In the genomic region with DNA sequence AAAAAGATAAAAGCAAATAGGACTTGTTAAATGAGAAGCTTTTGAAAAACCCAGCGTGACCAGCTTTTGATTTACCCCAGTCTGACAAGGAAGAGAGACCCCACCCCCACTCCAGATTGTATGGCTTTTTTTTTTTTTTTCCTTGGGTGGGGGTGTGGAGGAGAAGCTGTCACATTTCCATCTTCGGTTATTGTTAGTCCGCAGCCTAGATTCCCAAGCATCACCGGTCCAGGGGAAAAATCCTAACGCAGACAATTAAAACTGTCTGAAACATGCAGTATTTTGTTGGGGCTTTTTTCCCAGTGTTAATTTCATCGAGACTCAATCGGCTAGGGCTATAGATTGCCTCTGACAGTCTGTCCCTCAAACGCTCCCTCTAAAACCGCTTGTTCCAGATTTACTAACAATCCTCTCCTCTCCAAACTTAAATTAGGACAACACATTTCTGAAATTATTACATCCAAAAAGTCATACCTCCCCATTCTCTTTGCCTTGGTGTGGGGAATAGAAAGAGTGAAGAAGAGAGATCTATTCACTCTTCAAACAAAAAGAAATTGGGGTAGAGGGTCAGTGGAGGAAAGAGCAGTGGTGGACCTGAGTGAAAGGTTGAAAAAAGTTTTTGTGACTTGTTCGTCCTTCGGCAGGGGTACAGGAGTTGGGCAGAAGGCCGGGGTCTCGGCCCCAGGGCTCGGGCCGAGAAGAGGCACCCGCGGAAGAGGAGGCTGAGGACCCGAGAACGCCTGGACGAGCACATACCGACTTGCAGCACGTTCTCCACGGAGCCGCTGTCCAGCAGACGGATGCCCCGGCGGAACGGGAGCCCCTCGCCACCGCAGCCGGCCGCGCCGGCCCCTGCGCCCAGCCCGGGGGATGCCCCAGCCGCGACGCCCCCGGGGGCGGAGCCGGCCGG, we compare ENCODE assay signal across 8 cellular contexts. TPM values are rescaled to one million over a fixed set of nuclear protein-coding genes. Genes with fewer than 3 reads are reported as not detected.
A peak's percentile ranks its signal among the peaks of the same experiment; 100 is the strongest.
DNase-seq lines count a peak whose midpoint lies in the region; ATAC-seq and TF ChIP-seq lines count a peak whose summit lies in the region.

No MANE protein-coding gene starts in this region.

- DNase-seq in BE2C, result peak; percentile 6
- DNase-seq in NCI-H2171 treated with DMSO at 0.1 percent for 48 hours (lab: John Stamatoyannopoulos, UW), result peak; percentile 69
- DNase-seq in activated naive CD4-positive, alpha-beta T cell treated with anti-CD3 and anti-CD28 coated beads, Interleukin-2, amount 10 ng/mL, durations not matched to agents 7 days and 5 days, result peak; percentile 36
- DNase-seq in Right ventricle myocardium inferior (ENCODE audit: missing footprints), result no peak
- no peak for DNase-seq in omental fat pad (ENCODE audit: low spot score)

- H3K27me3 Mint-ChIP-seq in activated naive CD4-positive, alpha-beta T cell treated with anti-CD3 and anti-CD28 coated beads, Interleukin-2, amount 10 ng/mL, durations not matched to agents 7 days and 5 days, result peaks cover 51% of the 10 kb centered on the region

- no peaks in the 10 kb centered on the region for H3K9me3 Mint-ChIP-seq in activated naive CD4-positive, alpha-beta T cell treated with anti-CD3 and anti-CD28 coated beads, Interleukin-2, amount 10 ng/mL, durations not matched to agents 7 days and 5 days

- CTCF ChIA-PET in activated naive CD4-positive, alpha-beta T cell treated with anti-CD3 and anti-CD28 coated beads, Interleukin-2, amount 10 ng/mL, durations not matched to agents 7 days and 5 days (lab: Charles Lee), result no interaction called here

- H3K36me3 Mint-ChIP-seq in activated naive CD4-positive, alpha-beta T cell treated with anti-CD3 and anti-CD28 coated beads, Interleukin-2, amount 10 ng/mL, durations not matched to agents 7 days and 5 days, result no peaks in the 10 kb centered on the region

- H3K9me3 ChIP-seq in BE2C, result no peaks in the 10 kb centered on the region

- H3K27me3 ChIP-seq in BE2C, result peaks cover 34% of the 10 kb centered on the region

- no peaks in the 10 kb centered on the region for H3K36me3 ChIP-seq in BE2C

- ATAC-seq in GM21576 (IDR thresholded peaks at IDR 0.05; ENCODE audit: unreplicated experiment), result peak; percentile 25
- peak; percentile 30 for ATAC-seq in Right ventricle myocardium inferior
- ATAC-seq in omental fat pad (ENCODE audit: low FRiP score), result peak; percentile 90
- ATAC-seq in GM18519 (IDR thresholded peaks at IDR 0.05; ENCODE audit: low FRiP score, unreplicated experiment), result no peak
- ATAC-seq in GM18873 (IDR thresholded peaks at IDR 0.05; ENCODE audit: low FRiP score, unreplicated experiment), result no peak

- no peaks in the 10 kb centered on the region for H3K4me1 ChIP-seq in BE2C

- no peak for TF ChIP-seq CTCF in BE2C (IDR thresholded peaks at IDR 0.05; ENCODE audit: low read depth, low read length)
- no peak for TF ChIP-seq CTCF in omental fat pad (IDR thresholded peaks at IDR 0.05)

- peaks cover 16% of the 10 kb centered on the region for H3K4me1 Mint-ChIP-seq in activated naive CD4-positive, alpha-beta T cell treated with anti-CD3 and anti-CD28 coated beads, Interleukin-2, amount 10 ng/mL, durations not matched to agents 7 days and 5 days

- intact Hi-C loops in Right ventricle myocardium inferior (cut with DNase I), result no loop called here

- peak overlapping the region; percentile 78 for H3K4me3 Mint-ChIP-seq in activated naive CD4-positive, alpha-beta T cell treated with anti-CD3 and anti-CD28 coated beads, Interleukin-2, amount 10 ng/mL, durations not matched to agents 7 days and 5 days

- H3K27ac Mint-ChIP-seq in activated naive CD4-positive, alpha-beta T cell treated with anti-CD3 and anti-CD28 coated beads, Interleukin-2, amount 10 ng/mL, durations not matched to agents 7 days and 5 days, result peak overlapping the region; percentile 11

- peak overlapping the region; percentile 35 for H3K4me3 ChIP-seq in BE2C (ENCODE audit: low read depth, low read length)

RNA-seq across cellular contexts. Expression of a gene that starts 1.1 kb away (rescaled TPM):
- 0.25 TPM for polyA plus RNA-seq in BE2C (2012; ENCODE audit: insufficient read depth, insufficient read length, low read depth)
- total RNA-seq in Right ventricle myocardium inferior (0.81 TPM), omental fat pad (1 to 10 TPM in 2 of 4 donors, under 1 TPM in 2; 0.48 to 1.5 (median 0.88) TPM)

Comparison
In these comparisons a context has a peak if more than half of its experiments do, and no peak if none do; other contexts are left out.
1. DNase-seq: peak in BE2C (single experiment), NCI-H2171 treated with DMSO at 0.1 percent for 48 hours (single experiment) and activated naive CD4-positive, alpha-beta T cell treated with anti-CD3 and anti-CD28 coated beads, Interleukin-2, amount 10 ng/mL, durations not matched to agents 7 days and 5 days (single experiment); none in Right ventricle myocardium inferior (single experiment) and omental fat pad (single experiment).
2. ATAC-seq: peak in GM21576 (single experiment), Right ventricle myocardium inferior (single experiment) and omental fat pad (single experiment); none in GM18519 (single experiment) and GM18873 (single experiment).